In genomic region chr7:151115836-151116418, GRCh38 we compare ENCODE assay signal across 8 cellular contexts. TPM values are rescaled to one million over a fixed set of nuclear protein-coding genes. Genes with fewer than 3 reads are reported as not detected.
DNase-seq lines count a peak whose midpoint lies in the region; ATAC-seq and TF ChIP-seq lines count a peak whose summit lies in the region.

No MANE protein-coding gene starts in this region.

- H3K4ac ChIP-seq in neuronal stem cell (ENCODE audit: low read length), result no peak overlapping the region

- H3K4me2 ChIP-seq in neuronal stem cell (ENCODE audit: insufficient read depth, low read length, poor library complexity, severe bottlenecking), result peak overlapping the region; percentile 90

- peak overlapping the region; percentile 60 for H3K23ac ChIP-seq in neuronal stem cell (ENCODE audit: low read depth, low read length, poor library complexity)

- H3K9me3 ChIP-seq in ES-I3 (ENCODE audit: control insufficient read depth, insufficient read depth, low read length) (no peaks in the 10 kb centered on the region), neuronal stem cell (replicated peaks in 1 of 2; ENCODE audit: control insufficient read depth in 2 of 2, insufficient read depth in 1 of 2, low read depth in 1 of 2, low read length in 2 of 2) (peaks cover 0 to 1% of the 10 kb centered on the region in 2 donors)

- POLR2A ChIA-PET in RWPE1 (lab: Yijun Ruan, JAX; ENCODE audit: low non-redundant PET), result interaction anchor here (1.1 kb wide), 1 partner anchor 35 kb away, joined by 5 read pairs; the partner anchor contains the start of gene FASTK

- H3K36me3 ChIP-seq in ES-I3 (ENCODE audit: insufficient read depth, low read length), result no peaks in the 10 kb centered on the region
- H3K36me3 ChIP-seq in neuronal stem cell (replicated peaks in 1 of 2; ENCODE audit: control insufficient read depth in 2 of 2, insufficient read depth in 2 of 2, low read length in 2 of 2), result peaks cover 30 to 41% of the 10 kb centered on the region in 2 donors

- no peak overlapping the region for H2BK5ac ChIP-seq in neuronal stem cell (ENCODE audit: low read length)

- peak; percentile 81 for ATAC-seq in foreskin keratinocyte
- ATAC-seq in HG03442 (IDR thresholded peaks at IDR 0.05; ENCODE audit: unreplicated experiment), result no peak
- no peak for ATAC-seq in GM18498 (IDR thresholded peaks at IDR 0.05; ENCODE audit: unreplicated experiment)

- H3K4me1 ChIP-seq in ES-I3 (ENCODE audit: insufficient read depth, low read length) (peaks cover 14% of the 10 kb centered on the region; the same call in 1 of the 2 replicates), foreskin keratinocyte (peaks cover 9% of the 10 kb centered on the region), neuronal stem cell (ENCODE audit: control insufficient read depth in 2 of 2, insufficient read depth in 1 of 2, low read depth in 1 of 2, low read length in 2 of 2) (peaks cover 11 to 19% of the 10 kb centered on the region in 2 donors)

- no peaks in the 10 kb centered on the region for H3K27me3 ChIP-seq in foreskin keratinocyte
- H3K27me3 ChIP-seq in neuronal stem cell (ENCODE audit: control insufficient read depth in 3 of 3, insufficient read depth in 3 of 3, low read depth in 1 of 3, low read length in 3 of 3), result peaks cover 0 to 3% (median 0%) of the 10 kb centered on the region in 3 experiments

- peak overlapping the region; percentile 14 for H3K14ac ChIP-seq in neuronal stem cell (ENCODE audit: low read length)

- peaks cover 35% of the 10 kb centered on the region for H3K79me1 ChIP-seq in neuronal stem cell (ENCODE audit: low read depth, low read length)

- H3K27ac ChIP-seq in RWPE1, result peak overlapping the region; percentile 91
- H3K27ac ChIP-seq in foreskin keratinocyte, result peak overlapping the region; percentile 57
- H3K27ac ChIP-seq in neuronal stem cell (replicated peaks; ENCODE audit: low read length), result no peak overlapping the region

- H2BK15ac ChIP-seq in neuronal stem cell (ENCODE audit: low read length), result no peak overlapping the region

- DNase-seq in RWPE1 (ENCODE audit: low spot score) (peak; percentile 94), foreskin keratinocyte (peak; percentile 88 to 94), neuronal stem cell (ENCODE audit: low spot score) (no peak), HuH-7.5 (ENCODE audit: low spot score) (no peak), NCI-H2196 treated with DMSO at 0.1 percent for 48 hours (lab: John Stamatoyannopoulos, UW; ENCODE audit: unreplicated experiment) (no peak)

- CTCF ChIA-PET in RWPE1 (lab: Yijun Ruan, JAX), result interaction anchor here (0.7 kb wide), 1 partner anchor 53 kb away, joined by 3 read pairs; no protein-coding TSS in a partner anchor

- no peak overlapping the region for H2AFZ ChIP-seq in neuronal stem cell (ENCODE audit: low read length)

- no peak overlapping the region for H3K18ac ChIP-seq in neuronal stem cell (ENCODE audit: low read length)

- H2AK5ac ChIP-seq in neuronal stem cell (ENCODE audit: low read depth, low read length), result peak overlapping the region; percentile 64

- H3K9ac ChIP-seq in ES-I3 (ENCODE audit: low read depth, low read length) (peak overlapping the region; percentile 34; the same call in 1 of the 2 replicates), neuronal stem cell (ENCODE audit: low read depth, low read length, poor library complexity) (peak overlapping the region; percentile 63)

- no peak overlapping the region for H4K8ac ChIP-seq in neuronal stem cell (ENCODE audit: low read depth, low read length)

- H3K4me3 ChIP-seq in neuronal stem cell (ENCODE audit: low read length in 2 of 2), result peak overlapping the region in 1 of 2 donors; percentile 80

- TF ChIP-seq CTCF in RWPE1 (conservative IDR thresholded peaks at IDR 0.05; ENCODE audit: low read depth), result no peak
- TF ChIP-seq CTCF in foreskin keratinocyte (conservative IDR thresholded peaks at IDR 0.05), result no peak

- no peak overlapping the region for H2BK120ac ChIP-seq in neuronal stem cell (ENCODE audit: low read depth, low read length)

- no CpG with 5 or more reads among the region's 14 CpGs for WGBS in neuronal stem cell (ENCODE audit: extremely low coverage in 2 of 2, insufficient read length in 2 of 2, insufficient replicate concordance in 1 of 2), 2 donors

- H2BK12ac ChIP-seq in neuronal stem cell (ENCODE audit: low read length), result no peak overlapping the region

- no peak overlapping the region for H4K91ac ChIP-seq in neuronal stem cell (ENCODE audit: low read depth, low read length, poor library complexity)

RNA-seq across cellular contexts. Expression of gene AGAP3, which starts 29.7 kb away (rescaled TPM):
- total RNA-seq in foreskin keratinocyte, result 105 and 106 TPM in 2 replicates
- polyA plus RNA-seq in foreskin keratinocyte, result 116 and 124 TPM in 2 replicates
- 45.7 TPM for polyA plus RNA-seq in neuronal stem cell (2013, experiment 1 of 2)
- polyA plus RNA-seq in neuronal stem cell (2013, experiment 2 of 2), result 45.5 TPM

RNA-seq across cellular contexts. Expression of gene TMUB1, which starts 32.6 kb away (rescaled TPM):
- 38.8 and 39.7 TPM in 2 replicates for total RNA-seq in foreskin keratinocyte
- 74.3 and 83.3 TPM in 2 replicates for polyA plus RNA-seq in foreskin keratinocyte
- polyA plus RNA-seq in neuronal stem cell (2013, experiment 1 of 2), result 45.7 TPM
- 44.8 TPM for polyA plus RNA-seq in neuronal stem cell (2013, experiment 2 of 2)

RNA-seq across cellular contexts. Expression of gene FASTK, which starts 35.3 kb away (rescaled TPM):
- 49.4 and 55.2 TPM in 2 replicates for total RNA-seq in foreskin keratinocyte
- polyA plus RNA-seq in foreskin keratinocyte, result 64.6 and 71.5 TPM in 2 replicates
- polyA plus RNA-seq in neuronal stem cell (2013, experiment 1 of 2), result 40.4 TPM
- 40.8 TPM for polyA plus RNA-seq in neuronal stem cell (2013, experiment 2 of 2)

RNA-seq across cellular contexts. Expression of gene GBX1, which starts 51.6 kb away (rescaled TPM):
- not detected in 2 replicates for total RNA-seq in foreskin keratinocyte
- not detected in 2 replicates for polyA plus RNA-seq in foreskin keratinocyte
- polyA plus RNA-seq in neuronal stem cell (2013, experiment 1 of 2), result 0.10 TPM
- polyA plus RNA-seq in neuronal stem cell (2013, experiment 2 of 2), result 0.07 TPM

RNA-seq across cellular contexts. Expression of gene SLC4A2, which starts 56.5 kb away (rescaled TPM):
- 70.8 and 83.6 TPM in 2 replicates for total RNA-seq in foreskin keratinocyte
- polyA plus RNA-seq in foreskin keratinocyte, result 81.1 and 86.5 TPM in 2 replicates
- 47.2 TPM for polyA plus RNA-seq in neuronal stem cell (2013, experiment 1 of 2)
- polyA plus RNA-seq in neuronal stem cell (2013, experiment 2 of 2), result 44.5 TPM

Comparison
In these comparisons a context has a peak if more than half of its experiments do, and no peak if none do; other contexts are left out.
1. DNase-seq: peak in RWPE1 (single experiment) and foreskin keratinocyte (2 of 2); none in neuronal stem cell (single experiment), HuH-7.5 (single experiment) and NCI-H2196 treated with DMSO at 0.1 percent for 48 hours (single experiment).